Comparison of ENCODE assay signal across 9 cellular contexts in genomic region chr7:73685311-73685710, GRCh38. TPM values are rescaled to one million over a fixed set of nuclear protein-coding genes. Genes with fewer than 3 reads are reported as not detected.
DNase-seq lines count a peak whose midpoint lies in the region; ATAC-seq, FAIRE-seq and TF ChIP-seq lines count a peak whose summit lies in the region.
"Had no signal": no experiment of that assay in that cellular context is flagged by ENCODE, and none has a peak within 500 bp of the region (broad histone marks: within the 10 kb centered on the region; RNA-seq: fewer than 3 reads in every experiment).

No MANE protein-coding gene starts in this region.

- H3K36me3 ChIP-seq in GM12878 (ENCODE audit: control insufficient read depth in 2 of 2, insufficient read depth in 2 of 2, low read length in 1 of 2) (peaks cover 4 to 9% of the 10 kb centered on the region in 2 experiments; a peak in 3 of 4 replicates), brain microvascular endothelial cell (replicated peaks) (peaks cover 34% of the 10 kb centered on the region)

- POLR2A ChIA-PET in GM12878 (lab: Charles Lee), result no interaction called here

- 98% methylated on average over 18 of the region's 18 CpGs for whole genome bisulfite sequencing in GM12878 (ENCODE audit: insufficient coverage, insufficient replicate concordance, low lambda C conversion rate, missing lambda C conversion rate)

- FAIRE-seq in GM12878 (lab: Jason Lieb, UNC), result no peak

- CTCF ChIA-PET in GM12878 (lab: Yijun Ruan, JAX), result interaction anchor here (0.6 kb wide), 1 partner anchor 31 kb away, joined by 3 read pairs; no protein-coding TSS in a partner anchor

- H3K4me1 Mint-ChIP-seq in stimulated activated naive CD8-positive, alpha-beta T cell treated with anti-CD3 and anti-CD28 coated beads, Interleukin-15, Interleukin-2, amounts not matched to agents 100 ng/mL and 50 ng/mL, for 24 hours (ENCODE audit: low read depth), result peaks cover 54% of the 10 kb centered on the region

- no peaks in the 10 kb centered on the region for H3K27me3 Mint-ChIP-seq in stimulated activated naive CD8-positive, alpha-beta T cell treated with anti-CD3 and anti-CD28 coated beads, Interleukin-15, Interleukin-2, amounts not matched to agents 100 ng/mL and 50 ng/mL, for 24 hours

- no peaks in the 10 kb centered on the region for H3K27me3 ChIP-seq in GM12878 (replicated peaks in 1 of 2; ENCODE audit: control insufficient read depth in 2 of 2, insufficient read depth in 2 of 2, low read length in 1 of 2)
- no peaks in the 10 kb centered on the region for H3K27me3 ChIP-seq in brain microvascular endothelial cell (replicated peaks)
- H3K27me3 ChIP-seq: BE2C had no signal

- TF ChIP-seq EP300 in GM12878 (IDR thresholded peaks at IDR 0.05; ENCODE audit: borderline replicate concordance in 1 of 2, control insufficient read depth in 1 of 2, low read depth in 2 of 2, low read length in 2 of 2), result no peak

- in situ Hi-C loops in GM12878 (cut with MboI), result no loop called here
- in situ Hi-C loops in brain microvascular endothelial cell (cut with HindIII; ENCODE audit: low pct_ligation_motif_present, low sequenced_read_pairs), result no loop called here

- TF ChIP-seq POLR2A in GM12878 (IDR thresholded peaks at IDR 0.05; ENCODE audit: low read depth, low read length), result no peak

- H3K4me3 ChIP-seq in GM12878 (no peak overlapping the region), brain microvascular endothelial cell (ENCODE audit: low read depth, low read length) (no peak overlapping the region)

- ATAC-seq in stimulated activated naive CD8-positive, alpha-beta T cell treated with anti-CD3 and anti-CD28 coated beads, Interleukin-15, Interleukin-2, amounts not matched to agents 100 U/mL and 50 U/mL, for 24 hours, result no peak
- ATAC-seq in GM12878, result no peak

- H3K27ac ChIP-seq in GM12878 (ENCODE audit: control insufficient read depth, insufficient read depth) (no peak overlapping the region), brain microvascular endothelial cell (no peak overlapping the region)

- no peak for DNase-seq in stimulated activated naive CD8-positive, alpha-beta T cell treated with anti-CD3 and anti-CD28 coated beads, Interleukin-15, Interleukin-2, amounts not matched to agents 100 U/mL and 50 U/mL, for 24 hours
- DNase-seq in GM12878 (ENCODE audit: low read depth, low spot score) (no peak), brain microvascular endothelial cell (no peak), COR-L47 (lab: John Stamatoyannopoulos, UW) (no peak), Ammon's horn (ENCODE audit: low spot score) (no peak)
- DNase-seq: BE2C, dermis blood vessel endothelial cell, NCI-H510A treated with DMSO at 0.1 percent for 48 hours had no signal

- RAD21 ChIA-PET in GM12878 (lab: Charles Lee; ENCODE audit: unreplicated experiment), result no interaction called here

- H3K27ac Mint-ChIP-seq in stimulated activated naive CD8-positive, alpha-beta T cell treated with anti-CD3 and anti-CD28 coated beads, Interleukin-15, Interleukin-2, amounts not matched to agents 100 ng/mL and 50 ng/mL, for 24 hours, result no peak overlapping the region

- TF ChIP-seq RAD21 in GM12878 (IDR thresholded peaks at IDR 0.05; ENCODE audit: insufficient read depth, low read depth, low read length), result no peak

- TF ChIP-seq CTCF in GM12878 (IDR thresholded peaks at IDR 0.05 in 2 of 3, conservative IDR thresholded peaks at IDR 0.05 in 1 of 3; ENCODE audit: control insufficient read depth in 2 of 3, extremely low read depth in 1 of 3, insufficient read depth in 1 of 3, low read depth in 3 of 3, low read length in 3 of 3) (no peak), brain microvascular endothelial cell (IDR thresholded peaks at IDR 0.05; ENCODE audit: low read depth, low read length, missing control alignments) (no peak)

- SMC1A ChIA-PET in GM12878 (lab: Charles Lee; ENCODE audit: uncharacterized antibody, unreplicated experiment), result no interaction called here

- H3K36me3 Mint-ChIP-seq in stimulated activated naive CD8-positive, alpha-beta T cell treated with anti-CD3 and anti-CD28 coated beads, Interleukin-15, Interleukin-2, amounts not matched to agents 100 ng/mL and 50 ng/mL, for 24 hours (ENCODE audit: low read depth), result peaks cover 41% of the 10 kb centered on the region

- H3K9ac ChIP-seq in GM12878 (ENCODE audit: control insufficient read depth, insufficient read depth, low read length), result no peak overlapping the region

- H3K9me3 Mint-ChIP-seq in stimulated activated naive CD8-positive, alpha-beta T cell treated with anti-CD3 and anti-CD28 coated beads, Interleukin-15, Interleukin-2, amounts not matched to agents 100 ng/mL and 50 ng/mL, for 24 hours, result no peaks in the 10 kb centered on the region

- intact Hi-C loops in GM12878 (cut with micrococcal nuclease; ENCODE audit: unreplicated experiment), result loop anchor here (10.0 kb wide), 1 partner anchor 161 kb away; the partner anchor contains the start of gene BAZ1B

- H3K4me1 ChIP-seq in GM12878 (ENCODE audit: control insufficient read depth, insufficient read depth, low read length), result peaks cover 18% of the 10 kb centered on the region
- H3K4me1 ChIP-seq: BE2C had no signal

- TSS peak; percentile 46 for BruUV-seq in GM12878 (replicated peaks; lab: Mats Ljungman, UMichigan)

- no peaks in the 10 kb centered on the region; the same call in 2 of the 3 replicates for H3K9me3 ChIP-seq in GM12878 (replicated peaks; ENCODE audit: control insufficient read depth, insufficient read depth, low read length)
- H3K9me3 ChIP-seq: BE2C had no signal

- H3K4me2 ChIP-seq in GM12878 (ENCODE audit: control insufficient read depth, insufficient read depth), result no peak overlapping the region; the same call in 1 of the 2 replicates

- H2AFZ ChIP-seq in GM12878 (ENCODE audit: control insufficient read depth, low read depth, low read length), result no peak overlapping the region

- H4K20me1 ChIP-seq in GM12878 (ENCODE audit: control insufficient read depth, insufficient read depth), result no peaks in the 10 kb centered on the region; the same call in 1 of the 2 replicates

- peaks cover 46% of the 10 kb centered on the region for H3K79me2 ChIP-seq in GM12878 (ENCODE audit: control insufficient read depth, insufficient read depth, low read length)

- H3K4me3 Mint-ChIP-seq in stimulated activated naive CD8-positive, alpha-beta T cell treated with anti-CD3 and anti-CD28 coated beads, Interleukin-15, Interleukin-2, amounts not matched to agents 100 ng/mL and 50 ng/mL, for 24 hours, result peak overlapping the region; percentile 100

RNA-seq across cellular contexts. Expression of gene BUD23, which starts 1.9 kb away (rescaled TPM):
- 28.4 and 29.4 TPM in 2 replicates for total RNA-seq in GM12878 (2013; cell fraction: nucleolus; rRNA removed)
- total RNA-seq in GM12878 (2014; rRNA removed) (75.3 and 82.9 TPM in 2 replicates), GM12878 (2014; rRNA removed; fragmentation: Illumina TruSeq; extraction: Trizol) (69.8 and 71.1 TPM in 2 replicates), GM12878 (2021) (73.7 and 84.9 TPM in 2 replicates)
- 44.4 TPM for polyA plus RNA-seq in GM12878 (2011; ENCODE audit: low read depth)
- polyA plus RNA-seq in GM12878 (2011; rRNA removed) (98.5 and 114 TPM in 2 replicates), GM12878 (2014; fragmentation: Illumina TruSeq; extraction: Trizol) (96.0 and 109 TPM in 2 replicates), GM12878 (2014; fragmentation: Nextera tagmentation; extraction: Ambion mirVana) (10 to 100 TPM; 36.4 to 89.9 TPM), GM12878 (2014; rRNA removed) (117 and 123 TPM in 2 replicates), GM12878 (2016; fragmentation: Nextera tagmentation; extraction: Ambion mirVana) (100 to 1,000 TPM; 137 to 138 TPM)
- polyA plus RNA-seq in GM12878 (2011; cell fraction: cytosol; rRNA removed), result 138 and 180 TPM in 2 replicates
- 67.4 and 98.6 TPM in 2 replicates for polyA plus RNA-seq in GM12878 (2011; cell fraction: nucleus; rRNA removed)
- polyA plus RNA-seq in GM12878 (2012), result 55.5 and 68.2 TPM in 2 replicates
- polyA minus RNA-seq in GM12878 (2011; rRNA and poly(A)+ RNA removed), result 46.3 and 61.5 TPM in 2 replicates
- polyA minus RNA-seq in GM12878 (2011; cell fraction: cytosol; rRNA and poly(A)+ RNA removed), result 14.4 and 26.0 TPM in 2 replicates
- polyA minus RNA-seq in GM12878 (2011; cell fraction: nucleus; rRNA and poly(A)+ RNA removed), result 9.3 and 17.6 TPM in 2 replicates

RNA-seq across cellular contexts. Expression of gene DNAJC30, which starts 2.1 kb away (rescaled TPM):
- total RNA-seq in GM12878 (2013; cell fraction: nucleolus; rRNA removed), result 7.9 and 8.3 TPM in 2 replicates
- total RNA-seq in GM12878 (2014; rRNA removed), result 9.2 and 11.2 TPM in 2 replicates
- total RNA-seq in GM12878 (2014; rRNA removed; fragmentation: Illumina TruSeq; extraction: Trizol), result 4.1 TPM in 2 replicates
- total RNA-seq in GM12878 (2021), result 13.4 and 13.5 TPM in 2 replicates
- 2.6 TPM for polyA plus RNA-seq in GM12878 (2011; ENCODE audit: low read depth)
- polyA plus RNA-seq in GM12878 (2011; rRNA removed), result 4.1 and 4.5 TPM in 2 replicates
- 7.1 and 9.8 TPM in 2 replicates for polyA plus RNA-seq in GM12878 (2011; cell fraction: cytosol; rRNA removed)
- polyA plus RNA-seq in GM12878 (2011; cell fraction: nucleus; rRNA removed), result 6.0 and 7.7 TPM in 2 replicates
- 8.0 and 8.6 TPM in 2 replicates for polyA plus RNA-seq in GM12878 (2012)
- 3.2 and 5.5 TPM in 2 replicates for polyA plus RNA-seq in GM12878 (2014; fragmentation: Illumina TruSeq; extraction: Trizol)
- polyA plus RNA-seq in GM12878 (2014; fragmentation: Nextera tagmentation; extraction: Ambion mirVana), result 1 to 10 TPM; 2.1 to 3.5 TPM
- polyA plus RNA-seq in GM12878 (2014; rRNA removed), result 19.0 and 19.2 TPM in 2 replicates
- polyA plus RNA-seq in GM12878 (2016; fragmentation: Nextera tagmentation; extraction: Ambion mirVana), result 10 to 100 TPM; 10.3 to 12.4 TPM
- 4.4 and 7.6 TPM in 2 replicates for polyA minus RNA-seq in GM12878 (2011; rRNA and poly(A)+ RNA removed)
- 2.4 and 2.8 TPM in 2 replicates for polyA minus RNA-seq in GM12878 (2011; cell fraction: cytosol; rRNA and poly(A)+ RNA removed)
- polyA minus RNA-seq in GM12878 (2011; cell fraction: nucleus; rRNA and poly(A)+ RNA removed), result 6.2 and 11.5 TPM in 2 replicates

RNA-seq across cellular contexts. Expression of gene VPS37D, which starts 17.7 kb away (rescaled TPM):
- 0.33 TPM in 1 of 2 replicates, not detected in the other for total RNA-seq in GM12878 (2013; cell fraction: nucleolus; rRNA removed)
- total RNA-seq in GM12878 (2014; rRNA removed) (0.11 and 0.27 TPM in 2 replicates), GM12878 (2014; rRNA removed; fragmentation: Illumina TruSeq; extraction: Trizol) (not detected in 2 replicates), GM12878 (2021) (0.21 and 0.27 TPM in 2 replicates)
- polyA plus RNA-seq in GM12878 (2011; ENCODE audit: low read depth), result not detected
- polyA plus RNA-seq in GM12878 (2011; rRNA removed) (0.14 and 0.45 TPM in 2 replicates), GM12878 (2014; fragmentation: Illumina TruSeq; extraction: Trizol) (not detected in 2 replicates), GM12878 (2014; fragmentation: Nextera tagmentation; extraction: Ambion mirVana) (not detected), GM12878 (2014; rRNA removed) (0.10 TPM in 1 of 2 replicates, not detected in the other), GM12878 (2016; fragmentation: Nextera tagmentation; extraction: Ambion mirVana) (not detected)
- 0.55 and 0.87 TPM in 2 replicates for polyA plus RNA-seq in GM12878 (2011; cell fraction: cytosol; rRNA removed)
- polyA plus RNA-seq in GM12878 (2011; cell fraction: nucleus; rRNA removed), result 0.35 and 0.67 TPM in 2 replicates
- 0.54 and 0.90 TPM in 2 replicates for polyA plus RNA-seq in GM12878 (2012)
- polyA minus RNA-seq in GM12878 (2011; rRNA and poly(A)+ RNA removed), result 0.21 TPM in 1 of 2 replicates, not detected in the other
- polyA minus RNA-seq in GM12878 (2011; cell fraction: cytosol; rRNA and poly(A)+ RNA removed), result not detected in 2 replicates
- polyA minus RNA-seq in GM12878 (2011; cell fraction: nucleus; rRNA and poly(A)+ RNA removed), result not detected in 2 replicates

RNA-seq across cellular contexts. Expression of gene STX1A, which starts 34.2 kb away (rescaled TPM):
- total RNA-seq in GM12878 (2013; cell fraction: nucleolus; rRNA removed), result 13.9 and 20.9 TPM in 2 replicates
- total RNA-seq in GM12878 (2014; rRNA removed), result 1.9 and 2.6 TPM in 2 replicates
- 1.6 and 2.6 TPM in 2 replicates for total RNA-seq in GM12878 (2014; rRNA removed; fragmentation: Illumina TruSeq; extraction: Trizol)
- 3.1 and 3.9 TPM in 2 replicates for total RNA-seq in GM12878 (2021)
- 1.9 TPM for polyA plus RNA-seq in GM12878 (2011; ENCODE audit: low read depth)
- 1.4 and 2.4 TPM in 2 replicates for polyA plus RNA-seq in GM12878 (2011; rRNA removed)
- 3.3 and 3.8 TPM in 2 replicates for polyA plus RNA-seq in GM12878 (2011; cell fraction: cytosol; rRNA removed)
- polyA plus RNA-seq in GM12878 (2011; cell fraction: nucleus; rRNA removed), result 30.5 and 34.2 TPM in 2 replicates
- 3.8 and 4.4 TPM in 2 replicates for polyA plus RNA-seq in GM12878 (2012)
- 1.9 and 3.1 TPM in 2 replicates for polyA plus RNA-seq in GM12878 (2014; fragmentation: Illumina TruSeq; extraction: Trizol)
- under 1 TPM; 0.15 to 0.21 TPM for polyA plus RNA-seq in GM12878 (2014; fragmentation: Nextera tagmentation; extraction: Ambion mirVana)
- 5.2 and 5.3 TPM in 2 replicates for polyA plus RNA-seq in GM12878 (2014; rRNA removed)
- 1 to 10 TPM; 1.7 to 1.8 TPM for polyA plus RNA-seq in GM12878 (2016; fragmentation: Nextera tagmentation; extraction: Ambion mirVana)
- polyA minus RNA-seq in GM12878 (2011; rRNA and poly(A)+ RNA removed), result 1.9 and 2.7 TPM in 2 replicates
- 0.62 and 1.7 TPM in 2 replicates for polyA minus RNA-seq in GM12878 (2011; cell fraction: cytosol; rRNA and poly(A)+ RNA removed)
- polyA minus RNA-seq in GM12878 (2011; cell fraction: nucleus; rRNA and poly(A)+ RNA removed), result 5.4 and 6.5 TPM in 2 replicates

RNA-seq across cellular contexts. Expression of gene ABHD11, which starts 53.3 kb away (rescaled TPM):
- total RNA-seq in GM12878 (2013; cell fraction: nucleolus; rRNA removed), result 5.0 and 6.2 TPM in 2 replicates
- total RNA-seq in GM12878 (2014; rRNA removed) (16.9 and 22.1 TPM in 2 replicates), GM12878 (2014; rRNA removed; fragmentation: Illumina TruSeq; extraction: Trizol) (6.3 and 8.6 TPM in 2 replicates), GM12878 (2021) (11.6 and 14.6 TPM in 2 replicates)
- 2.3 TPM for polyA plus RNA-seq in GM12878 (2011; ENCODE audit: low read depth)
- polyA plus RNA-seq in GM12878 (2011; rRNA removed) (2.8 and 6.0 TPM in 2 replicates), GM12878 (2014; fragmentation: Illumina TruSeq; extraction: Trizol) (5.6 and 8.3 TPM in 2 replicates), GM12878 (2014; fragmentation: Nextera tagmentation; extraction: Ambion mirVana) (1 to 10 TPM; 2.8 to 5.6 TPM), GM12878 (2014; rRNA removed) (17.7 and 23.4 TPM in 2 replicates), GM12878 (2016; fragmentation: Nextera tagmentation; extraction: Ambion mirVana) (10 to 100 TPM; 22.7 to 24.8 TPM)
- polyA plus RNA-seq in GM12878 (2011; cell fraction: cytosol; rRNA removed), result 8.6 and 10.1 TPM in 2 replicates
- 5.8 and 7.1 TPM in 2 replicates for polyA plus RNA-seq in GM12878 (2011; cell fraction: nucleus; rRNA removed)
- polyA plus RNA-seq in GM12878 (2012), result 4.9 and 6.6 TPM in 2 replicates
- polyA minus RNA-seq in GM12878 (2011; rRNA and poly(A)+ RNA removed), result 3.6 and 6.4 TPM in 2 replicates
- polyA minus RNA-seq in GM12878 (2011; cell fraction: cytosol; rRNA and poly(A)+ RNA removed), result 3.6 and 3.9 TPM in 2 replicates
- polyA minus RNA-seq in GM12878 (2011; cell fraction: nucleus; rRNA and poly(A)+ RNA removed), result 10.5 and 16.5 TPM in 2 replicates
